13 cellular contexts compared by ENCODE assay signal in genomic region chr14:93041002-93041401, GRCh38.
DNase-seq lines count a peak whose midpoint lies in the region; ATAC-seq and TF ChIP-seq lines count a peak whose summit lies in the region.
"Had no signal": no experiment of that assay in that cellular context is flagged by ENCODE, and none has a peak within 500 bp of the region (broad histone marks: within the 10 kb centered on the region; RNA-seq: fewer than 3 reads in every experiment).

No MANE protein-coding gene starts in this region.

- 85 to 90% methylated on average over 5 of the region's 5 CpGs for WGBS in heart right ventricle, 2 donors
- WGBS in mesendoderm (ENCODE audit: extremely low coverage, insufficient coverage, low lambda C conversion rate), result no CpG with 5 or more reads among the region's 5 CpGs
- WGBS in tibial nerve, 2 donors, result 56 to 77% methylated on average over 5 of the region's 5 CpGs
- no CpG with 5 or more reads among the region's 5 CpGs for WGBS in trophoblast cell (ENCODE audit: extremely low coverage, insufficient coverage, insufficient read length)

- H3K18ac ChIP-seq in mesendoderm (ENCODE audit: low read length) (no peak overlapping the region), trophoblast cell (ENCODE audit: low read length) (no peak overlapping the region)

- peaks cover 0 to 4% (median 0%) of the 10 kb centered on the region in 5 experiments for H3K9me3 Mint-ChIP-seq in brain

- no peak overlapping the region for H3K23ac ChIP-seq in mesendoderm (ENCODE audit: low read length)
- H3K23ac ChIP-seq in trophoblast cell (ENCODE audit: low read length), result no peak overlapping the region

- no peak overlapping the region for H2BK15ac ChIP-seq in mesendoderm (replicated peaks; ENCODE audit: low read depth)

- no peak for ATAC-seq in heart right ventricle
- ATAC-seq in Right ventricle myocardium inferior, result no peak
- ATAC-seq: Panc1 had no signal

- H3K36me3 ChIP-seq in heart right ventricle, result no peaks in the 10 kb centered on the region
- H3K36me3 ChIP-seq in mesendoderm (ENCODE audit: control insufficient read depth, insufficient read depth, low read length), result no peaks in the 10 kb centered on the region
- no peaks in the 10 kb centered on the region for H3K36me3 ChIP-seq in tibial nerve
- H3K36me3 ChIP-seq in trophoblast cell (ENCODE audit: control insufficient read depth in 1 of 2, insufficient read depth in 2 of 2, low read length in 2 of 2), result no peaks in the 10 kb centered on the region
- H3K36me3 ChIP-seq: suprapubic skin had no signal

- peaks cover 85% of the 10 kb centered on the region for H3K4me1 Mint-ChIP-seq in brain

- H3K4me3 Mint-ChIP-seq in brain, result no peak overlapping the region

- H3K14ac ChIP-seq in trophoblast cell (ENCODE audit: low read length), result no peak overlapping the region

- H3K9ac ChIP-seq in mesendoderm (ENCODE audit: low read length) (no peak overlapping the region), trophoblast cell (ENCODE audit: low read length) (no peak overlapping the region)

- H2AK5ac ChIP-seq in mesendoderm (ENCODE audit: low read length) (no peak overlapping the region), trophoblast cell (ENCODE audit: low read length) (no peak overlapping the region)

- peak overlapping the region; percentile 67 to 93 (median 77) for H3K27ac Mint-ChIP-seq in brain

- TF ChIP-seq CTCF in heart right ventricle (IDR thresholded peaks at IDR 0.05), result no peak
- no peak for TF ChIP-seq CTCF in brain (conservative IDR thresholded peaks at IDR 0.05)
- TF ChIP-seq CTCF in tibial nerve (IDR thresholded peaks at IDR 0.05), result no peak

- no peak overlapping the region for H4K91ac ChIP-seq in trophoblast cell (ENCODE audit: low read depth, low read length)

- H4K5ac ChIP-seq in mesendoderm (ENCODE audit: low read length), result no peak overlapping the region

- peak overlapping the region; percentile 78 to 92 (median 90) for H3K27ac ChIP-seq in heart right ventricle
- H3K27ac ChIP-seq in mesendoderm (ENCODE audit: low read depth, low read length), result no peak overlapping the region
- peak overlapping the region; percentile 32 to 95 (median 88) for H3K27ac ChIP-seq in tibial nerve
- no peak overlapping the region for H3K27ac ChIP-seq in trophoblast cell (ENCODE audit: low read depth, low read length)

- H2BK12ac ChIP-seq in trophoblast cell (ENCODE audit: low read length), result no peak overlapping the region

- no peak overlapping the region for H2AFZ ChIP-seq in trophoblast cell (ENCODE audit: insufficient read depth, low read length, poor library complexity)

- H3K56ac ChIP-seq in mesendoderm (ENCODE audit: low read length), result no peak overlapping the region

- no peak overlapping the region for H3K4me2 ChIP-seq in mesendoderm (ENCODE audit: low read length)
- H3K4me2 ChIP-seq in trophoblast cell (ENCODE audit: low read length), result no peak overlapping the region

- intact Hi-C loops in heart right ventricle (cut with DNase I) (loop anchor here in 5 of 10 donors (5.0 to 10.0 kb wide), 4 partner anchors 49 to 89 kb away; partner anchors contain the start of gene ITPK1 (in 2 of the 5)), Right ventricle myocardium inferior (cut with DNase I) (loop anchor here (5.0 kb wide), 2 partner anchors 34 to 49 kb away; no protein-coding TSS in a partner anchor)

- H3K27me3 Mint-ChIP-seq in brain, result peaks cover 3% of the 10 kb centered on the region

- no peaks in the 10 kb centered on the region for H3K79me1 ChIP-seq in mesendoderm (ENCODE audit: low read length)
- H3K79me1 ChIP-seq in trophoblast cell (ENCODE audit: low read length), result no peaks in the 10 kb centered on the region

- H3K79me2 ChIP-seq in mesendoderm (ENCODE audit: control insufficient read depth, insufficient read depth, low read length) (no peaks in the 10 kb centered on the region), trophoblast cell (ENCODE audit: control insufficient read depth, insufficient read depth, low read length, poor library complexity) (no peaks in the 10 kb centered on the region)

- no peak overlapping the region for H2BK5ac ChIP-seq in mesendoderm (ENCODE audit: low read length)
- H2BK5ac ChIP-seq in trophoblast cell (ENCODE audit: low read depth, low read length, poor library complexity), result no peak overlapping the region

- H3K4me3 ChIP-seq in heart right ventricle (no peak overlapping the region), mesendoderm (ENCODE audit: low read length) (no peak overlapping the region), tibial nerve (no peak overlapping the region), trophoblast cell (ENCODE audit: low read depth, low read length) (no peak overlapping the region)
- H3K4me3 ChIP-seq: suprapubic skin had no signal

- no peak overlapping the region for H2BK120ac ChIP-seq in mesendoderm (ENCODE audit: low read depth, low read length)
- H2BK120ac ChIP-seq in trophoblast cell (ENCODE audit: insufficient read depth, low read length, poor library complexity), result no peak overlapping the region

- TF ChIP-seq EP300 in tibial nerve (IDR thresholded peaks at IDR 0.05), result no peak

- H3K9me3 ChIP-seq in heart right ventricle (no peaks in the 10 kb centered on the region), tibial nerve (no peaks in the 10 kb centered on the region), trophoblast cell (ENCODE audit: insufficient read depth, low read depth, low read length) (no peaks in the 10 kb centered on the region)
- H3K9me3 ChIP-seq: suprapubic skin had no signal

- H3K27me3 ChIP-seq in heart right ventricle (no peaks in the 10 kb centered on the region), mesendoderm (ENCODE audit: insufficient read depth, low read length, poor library complexity) (no peaks in the 10 kb centered on the region), tibial nerve (no peaks in the 10 kb centered on the region), trophoblast cell (ENCODE audit: insufficient read depth, low read length) (no peaks in the 10 kb centered on the region)
- H3K27me3 ChIP-seq: suprapubic skin had no signal

- no peak for TF ChIP-seq POLR2A in tibial nerve (IDR thresholded peaks at IDR 0.05)

- no peak overlapping the region for H4K12ac ChIP-seq in trophoblast cell (ENCODE audit: low read depth, low read length)

- H3K4me1 ChIP-seq in heart right ventricle (peaks cover 18 to 93% (median 84%) of the 10 kb centered on the region in 9 donors), mesendoderm (ENCODE audit: control insufficient read depth, low read depth, low read length) (peaks cover 13% of the 10 kb centered on the region), tibial nerve (peaks cover 0 to 99% (median 79%) of the 10 kb centered on the region in 4 donors), trophoblast cell (ENCODE audit: control insufficient read depth in 1 of 2, insufficient read depth in 2 of 2, low read length in 2 of 2) (peaks cover 20 to 23% of the 10 kb centered on the region in 2 experiments)

- DNase-seq in heart right ventricle (no peak), Right ventricle myocardium inferior (ENCODE audit: missing footprints) (no peak), mesendoderm (peak; percentile 45), tibial nerve (ENCODE audit: low spot score in 2 of 2) (no peak), NCI-H1694 treated with DMSO at 0.1 percent for 48 hours (lab: John Stamatoyannopoulos, UW) (no peak), MV-4-11 (lab: John Stamatoyannopoulos, UW) (no peak), trophoblast cell (no peak)
- DNase-seq: activated CD8-positive, alpha-beta memory T cell treated with anti-CD3 and anti-CD28 coated beads, Interleukin-2, amount 50 U/mL, for 48 hours; MM.1S; stimulated activated CD4-positive, alpha-beta T cell treated with anti-CD3 and anti-CD28 coated beads, Interleukin-4, amount 100 ng/mL, for 24 hours had no signal

- H4K8ac ChIP-seq in mesendoderm (ENCODE audit: low read depth, low read length), result no peak overlapping the region
- no peak overlapping the region for H4K8ac ChIP-seq in trophoblast cell (ENCODE audit: low read depth, low read length)

- no peaks in the 10 kb centered on the region for H3K36me3 Mint-ChIP-seq in brain

- H3K4ac ChIP-seq in mesendoderm (ENCODE audit: low read depth, low read length) (no peak overlapping the region), trophoblast cell (ENCODE audit: low read depth, low read length) (no peak overlapping the region)

Comparison
In these comparisons a context has a peak if more than half of its experiments do, and no peak if none do; other contexts are left out.
1. H3K27ac ChIP-seq: peak in heart right ventricle (10 of 10) and tibial nerve (4 of 4); none in mesendoderm (single experiment) and trophoblast cell (single experiment).